8 cellular contexts compared by ENCODE assay signal in the genomic region with DNA sequence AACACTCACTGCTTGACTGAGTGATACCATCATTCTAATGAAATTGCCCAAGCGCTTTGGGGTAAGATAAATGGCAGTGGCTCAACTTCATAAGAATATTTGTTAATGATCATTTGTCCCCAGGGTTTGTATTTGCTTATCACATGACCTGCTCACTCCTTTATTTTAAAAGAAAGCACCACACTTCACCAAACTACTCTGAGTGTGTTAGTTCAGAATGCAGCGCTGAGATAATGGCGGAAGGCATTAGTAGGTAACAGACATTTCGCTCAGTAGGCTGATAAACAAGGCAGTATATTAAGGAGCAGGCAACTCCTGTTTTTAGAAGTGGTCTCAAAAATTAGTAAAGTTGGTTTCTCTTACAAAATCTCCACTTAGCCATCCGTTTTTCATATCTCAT. TPM values are rescaled to one million over a fixed set of nuclear protein-coding genes. Genes with fewer than 3 reads are reported as not detected.
DNase-seq lines count a peak whose midpoint lies in the region; ATAC-seq and TF ChIP-seq lines count a peak whose summit lies in the region.

No MANE protein-coding gene starts in this region.

- no peak for TF ChIP-seq POLR2A in prostate gland (IDR thresholded peaks at IDR 0.05)

- POLR2A ChIA-PET in PC-9 (lab: Charles Lee; ENCODE audit: unreplicated experiment): no interaction called here

- BruUV-seq in PC-9 (replicated peaks; lab: Mats Ljungman, UMichigan): no TSS peak

- no peaks in the 10 kb centered on the region for H3F3A ChIP-seq in PC-9 (ENCODE audit: insufficient read depth, low read depth)

- H3K4me1 ChIP-seq in PC-9 (replicated peaks; ENCODE audit: insufficient read depth) (peaks cover 10% of the 10 kb centered on the region; the same call in 1 of the 2 replicates), prostate gland (replicated peaks) (peaks cover 7% of the 10 kb centered on the region)

- no peaks in the 10 kb centered on the region for H4K20me1 ChIP-seq in PC-9 (ENCODE audit: insufficient read depth)

- ATAC-seq in GM18861 (IDR thresholded peaks at IDR 0.05; ENCODE audit: unreplicated experiment) (no peak), HG03135 (IDR thresholded peaks at IDR 0.05; ENCODE audit: unreplicated experiment) (no peak)

- no peaks in the 10 kb centered on the region for H3K27me3 ChIP-seq in PC-9 (ENCODE audit: insufficient read depth, low read depth)
- no peaks in the 10 kb centered on the region for H3K27me3 ChIP-seq in prostate gland (replicated peaks; ENCODE audit: insufficient read depth)

- no peaks in the 10 kb centered on the region for H3K9me2 ChIP-seq in PC-9 (ENCODE audit: insufficient read depth)

- H3K36me3 ChIP-seq in PC-9 (ENCODE audit: low read depth) (no peaks in the 10 kb centered on the region), prostate gland (no peaks in the 10 kb centered on the region)

- H3K9me3 ChIP-seq in PC-9 (ENCODE audit: insufficient read depth, low read depth) (no peaks in the 10 kb centered on the region), prostate gland (no peaks in the 10 kb centered on the region)

- intact Hi-C loops in PC-9 (cut with micrococcal nuclease; ENCODE audit: unreplicated experiment): loop anchor here (5.0 kb wide), 1 partner anchor 46 kb away; no protein-coding TSS in a partner anchor
- intact Hi-C loops in prostate gland (cut with DNase I): loop anchor here (5.0 kb wide), 2 partner anchors 186 to 256 kb away; a partner anchor contains a TSS

- H3K27ac ChIP-seq in PC-9: no peak overlapping the region
- peak overlapping the region; percentile 85 to 95 for H3K27ac ChIP-seq in prostate gland

- no peak for TF ChIP-seq CTCF in PC-9 (conservative IDR thresholded peaks at IDR 0.05)
- no peak for TF ChIP-seq CTCF in epithelial cell of proximal tubule (conservative IDR thresholded peaks at IDR 0.05; ENCODE audit: low read depth, low read length)
- no peak for TF ChIP-seq CTCF in prostate gland (IDR thresholded peaks at IDR 0.05)

- peak overlapping the region; percentile 84 for H3K4me2 ChIP-seq in PC-9

- no peak for DNase-seq in PC-9
- no peak for DNase-seq in epithelial cell of proximal tubule (ENCODE audit: low read depth)
- no peak for DNase-seq in prostate gland (ENCODE audit: low spot score)
- DNase-seq in NCI-H2227 treated with DMSO at 0.1 percent for 48 hours (lab: John Stamatoyannopoulos, UW): no peak
- DNase-seq in Ammon's horn (ENCODE audit: low spot score): no peak

- CTCF ChIA-PET in PC-9 (lab: Charles Lee): no interaction called here

- H3K79me2 ChIP-seq in PC-9 (ENCODE audit: low read depth): peaks cover 16% of the 10 kb centered on the region; the same call in 1 of the 2 replicates

- peak overlapping the region; percentile 77 for H2AFZ ChIP-seq in PC-9

- 55% methylated on average over 5 of the region's 5 CpGs for WGBS in prostate gland

- H3K4me3 ChIP-seq in GM08714 (ENCODE audit: low read length) (peak overlapping the region; percentile 99), PC-9 (peak overlapping the region; percentile 80), epithelial cell of proximal tubule (ENCODE audit: low read depth, low read length) (peak overlapping the region; percentile 87), prostate gland (peak overlapping the region; percentile 82)

RNA-seq across cellular contexts. Expression of a gene that starts 1.6 kb away (rescaled TPM):
- total RNA-seq in PC-9 (2021) (18.0 and 20.1 TPM in 2 replicates), epithelial cell of proximal tubule (16.3 and 40.6 TPM in 2 replicates), prostate gland (10 to 100 TPM; 26.4 to 49.5 TPM)

RNA-seq across cellular contexts. Expression of a gene that starts 7.2 kb away (rescaled TPM):
- total RNA-seq in PC-9 (2021) (33.4 and 48.2 TPM in 2 replicates), epithelial cell of proximal tubule (22.6 and 27.7 TPM in 2 replicates), prostate gland (10 to 100 TPM; 28.9 to 35.2 TPM)
